ENCODE assay signal across 1 cellular context in the genomic region with DNA sequence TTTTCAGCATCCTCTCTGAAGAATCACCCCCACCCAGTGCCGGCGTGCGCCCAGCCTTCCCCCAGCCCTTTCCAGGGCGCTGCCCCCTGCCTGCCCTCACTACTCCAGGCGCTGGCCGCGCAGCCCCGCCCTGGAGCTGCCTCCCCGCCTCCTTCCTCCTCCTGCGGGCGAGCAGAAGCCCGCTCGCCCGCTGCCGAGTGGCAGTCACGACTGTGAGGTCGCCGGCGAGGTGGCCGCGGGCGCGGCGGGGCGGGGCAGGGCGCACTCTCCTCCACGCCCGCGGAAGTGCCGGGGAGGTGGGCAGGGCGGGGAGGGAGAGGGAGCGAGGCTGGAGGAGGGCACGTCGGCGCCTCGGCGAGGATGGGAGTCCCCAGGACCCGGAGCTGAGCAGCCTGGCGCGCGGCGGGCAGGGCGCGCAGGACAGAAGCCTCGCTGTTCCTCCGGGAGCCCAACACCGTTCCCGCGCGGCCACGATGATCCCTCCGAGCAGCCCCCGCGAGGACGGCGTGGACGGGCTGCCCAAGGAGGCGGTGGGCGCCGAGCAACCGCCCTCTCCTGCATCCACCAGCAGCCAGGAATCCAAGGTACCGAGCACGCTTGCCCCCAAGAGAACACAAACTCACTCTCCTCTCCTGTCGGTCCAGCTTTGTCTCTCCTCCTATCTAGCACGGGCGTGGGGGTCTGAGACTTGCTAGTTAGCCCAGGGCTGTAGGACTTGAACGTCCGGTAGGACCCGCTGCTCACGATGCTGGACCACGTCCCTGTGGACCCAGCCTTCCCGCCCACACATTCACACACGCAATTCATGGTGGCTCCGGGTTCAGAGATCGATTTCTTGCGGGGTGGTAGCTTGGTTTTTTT.
TF ChIP-seq lines count a peak whose summit lies in the region.

A gene with protein sequence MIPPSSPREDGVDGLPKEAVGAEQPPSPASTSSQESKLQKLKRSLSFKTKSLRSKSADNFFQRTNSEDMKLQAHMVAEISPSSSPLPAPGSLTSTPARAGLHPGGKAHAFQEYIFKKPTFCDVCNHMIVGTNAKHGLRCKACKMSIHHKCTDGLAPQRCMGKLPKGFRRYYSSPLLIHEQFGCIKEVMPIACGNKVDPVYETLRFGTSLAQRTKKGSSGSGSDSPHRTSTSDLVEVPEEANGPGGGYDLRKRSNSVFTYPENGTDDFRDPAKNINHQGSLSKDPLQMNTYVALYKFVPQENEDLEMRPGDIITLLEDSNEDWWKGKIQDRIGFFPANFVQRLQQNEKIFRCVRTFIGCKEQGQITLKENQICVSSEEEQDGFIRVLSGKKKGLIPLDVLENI (plus strand): TSS at position 334 of the 861 bp plus-strand sequence. CDS start 140 bp downstream, at position 474.

TF ChIP-seq in H1, 55 proteins besides CTCF, POLR2A, EP300 and RAD21 (continued from another document):
- TF ChIP-seq, protein P1, sequence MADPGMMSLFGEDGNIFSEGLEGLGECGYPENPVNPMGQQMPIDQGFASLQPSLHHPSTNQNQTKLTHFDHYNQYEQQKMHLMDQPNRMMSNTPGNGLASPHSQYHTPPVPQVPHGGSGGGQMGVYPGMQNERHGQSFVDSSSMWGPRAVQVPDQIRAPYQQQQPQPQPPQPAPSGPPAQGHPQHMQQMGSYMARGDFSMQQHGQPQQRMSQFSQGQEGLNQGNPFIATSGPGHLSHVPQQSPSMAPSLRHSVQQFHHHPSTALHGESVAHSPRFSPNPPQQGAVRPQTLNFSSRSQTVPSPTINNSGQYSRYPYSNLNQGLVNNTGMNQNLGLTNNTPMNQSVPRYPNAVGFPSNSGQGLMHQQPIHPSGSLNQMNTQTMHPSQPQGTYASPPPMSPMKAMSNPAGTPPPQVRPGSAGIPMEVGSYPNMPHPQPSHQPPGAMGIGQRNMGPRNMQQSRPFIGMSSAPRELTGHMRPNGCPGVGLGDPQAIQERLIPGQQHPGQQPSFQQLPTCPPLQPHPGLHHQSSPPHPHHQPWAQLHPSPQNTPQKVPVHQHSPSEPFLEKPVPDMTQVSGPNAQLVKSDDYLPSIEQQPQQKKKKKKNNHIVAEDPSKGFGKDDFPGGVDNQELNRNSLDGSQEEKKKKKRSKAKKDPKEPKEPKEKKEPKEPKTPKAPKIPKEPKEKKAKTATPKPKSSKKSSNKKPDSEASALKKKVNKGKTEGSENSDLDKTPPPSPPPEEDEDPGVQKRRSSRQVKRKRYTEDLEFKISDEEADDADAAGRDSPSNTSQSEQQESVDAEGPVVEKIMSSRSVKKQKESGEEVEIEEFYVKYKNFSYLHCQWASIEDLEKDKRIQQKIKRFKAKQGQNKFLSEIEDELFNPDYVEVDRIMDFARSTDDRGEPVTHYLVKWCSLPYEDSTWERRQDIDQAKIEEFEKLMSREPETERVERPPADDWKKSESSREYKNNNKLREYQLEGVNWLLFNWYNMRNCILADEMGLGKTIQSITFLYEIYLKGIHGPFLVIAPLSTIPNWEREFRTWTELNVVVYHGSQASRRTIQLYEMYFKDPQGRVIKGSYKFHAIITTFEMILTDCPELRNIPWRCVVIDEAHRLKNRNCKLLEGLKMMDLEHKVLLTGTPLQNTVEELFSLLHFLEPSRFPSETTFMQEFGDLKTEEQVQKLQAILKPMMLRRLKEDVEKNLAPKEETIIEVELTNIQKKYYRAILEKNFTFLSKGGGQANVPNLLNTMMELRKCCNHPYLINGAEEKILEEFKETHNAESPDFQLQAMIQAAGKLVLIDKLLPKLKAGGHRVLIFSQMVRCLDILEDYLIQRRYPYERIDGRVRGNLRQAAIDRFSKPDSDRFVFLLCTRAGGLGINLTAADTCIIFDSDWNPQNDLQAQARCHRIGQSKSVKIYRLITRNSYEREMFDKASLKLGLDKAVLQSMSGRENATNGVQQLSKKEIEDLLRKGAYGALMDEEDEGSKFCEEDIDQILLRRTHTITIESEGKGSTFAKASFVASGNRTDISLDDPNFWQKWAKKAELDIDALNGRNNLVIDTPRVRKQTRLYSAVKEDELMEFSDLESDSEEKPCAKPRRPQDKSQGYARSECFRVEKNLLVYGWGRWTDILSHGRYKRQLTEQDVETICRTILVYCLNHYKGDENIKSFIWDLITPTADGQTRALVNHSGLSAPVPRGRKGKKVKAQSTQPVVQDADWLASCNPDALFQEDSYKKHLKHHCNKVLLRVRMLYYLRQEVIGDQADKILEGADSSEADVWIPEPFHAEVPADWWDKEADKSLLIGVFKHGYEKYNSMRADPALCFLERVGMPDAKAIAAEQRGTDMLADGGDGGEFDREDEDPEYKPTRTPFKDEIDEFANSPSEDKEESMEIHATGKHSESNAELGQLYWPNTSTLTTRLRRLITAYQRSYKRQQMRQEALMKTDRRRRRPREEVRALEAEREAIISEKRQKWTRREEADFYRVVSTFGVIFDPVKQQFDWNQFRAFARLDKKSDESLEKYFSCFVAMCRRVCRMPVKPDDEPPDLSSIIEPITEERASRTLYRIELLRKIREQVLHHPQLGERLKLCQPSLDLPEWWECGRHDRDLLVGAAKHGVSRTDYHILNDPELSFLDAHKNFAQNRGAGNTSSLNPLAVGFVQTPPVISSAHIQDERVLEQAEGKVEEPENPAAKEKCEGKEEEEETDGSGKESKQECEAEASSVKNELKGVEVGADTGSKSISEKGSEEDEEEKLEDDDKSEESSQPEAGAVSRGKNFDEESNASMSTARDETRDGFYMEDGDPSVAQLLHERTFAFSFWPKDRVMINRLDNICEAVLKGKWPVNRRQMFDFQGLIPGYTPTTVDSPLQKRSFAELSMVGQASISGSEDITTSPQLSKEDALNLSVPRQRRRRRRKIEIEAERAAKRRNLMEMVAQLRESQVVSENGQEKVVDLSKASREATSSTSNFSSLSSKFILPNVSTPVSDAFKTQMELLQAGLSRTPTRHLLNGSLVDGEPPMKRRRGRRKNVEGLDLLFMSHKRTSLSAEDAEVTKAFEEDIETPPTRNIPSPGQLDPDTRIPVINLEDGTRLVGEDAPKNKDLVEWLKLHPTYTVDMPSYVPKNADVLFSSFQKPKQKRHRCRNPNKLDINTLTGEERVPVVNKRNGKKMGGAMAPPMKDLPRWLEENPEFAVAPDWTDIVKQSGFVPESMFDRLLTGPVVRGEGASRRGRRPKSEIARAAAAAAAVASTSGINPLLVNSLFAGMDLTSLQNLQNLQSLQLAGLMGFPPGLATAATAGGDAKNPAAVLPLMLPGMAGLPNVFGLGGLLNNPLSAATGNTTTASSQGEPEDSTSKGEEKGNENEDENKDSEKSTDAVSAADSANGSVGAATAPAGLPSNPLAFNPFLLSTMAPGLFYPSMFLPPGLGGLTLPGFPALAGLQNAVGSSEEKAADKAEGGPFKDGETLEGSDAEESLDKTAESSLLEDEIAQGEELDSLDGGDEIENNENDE (IDR thresholded peaks at IDR 0.05; ENCODE audit: insufficient replicate concordance, low read length), result no peak
- TF ChIP-seq BCL11A (IDR thresholded peaks at IDR 0.05; ENCODE audit: low read depth in 2 of 2, low read length in 2 of 2) (no peak), JUN (IDR thresholded peaks at IDR 0.05; ENCODE audit: low read depth, low read length) (no peak), MAFK (IDR thresholded peaks at IDR 0.05; ENCODE audit: low read depth, low read length) (no peak), SAP30 (IDR thresholded peaks at IDR 0.05; ENCODE audit: insufficient read depth, insufficient replicate concordance, low read length) (no peak), EGR1 (IDR thresholded peaks at IDR 0.05; ENCODE audit: borderline replicate concordance, low read depth, low read length) (no peak), CBX8 (IDR thresholded peaks at IDR 0.05; ENCODE audit: borderline replicate concordance, low read depth, low read length) (no peak), RNF2 (IDR thresholded peaks at IDR 0.05; ENCODE audit: borderline replicate concordance, low read depth, low read length, missing control alignments, poor library complexity, severe bottlenecking) (no peak), CEBPB (IDR thresholded peaks at IDR 0.05; ENCODE audit: low read depth, low read length) (no peak), SUZ12 (IDR thresholded peaks at IDR 0.05; ENCODE audit: low read length) (no peak), CREB1 (IDR thresholded peaks at IDR 0.05) (no peak), RFX5 (IDR thresholded peaks at IDR 0.05; ENCODE audit: borderline replicate concordance, low read depth, low read length) (no peak), NRF1 (IDR thresholded peaks at IDR 0.05; ENCODE audit: low read depth, low read length) (no peak), SP2 (IDR thresholded peaks at IDR 0.05; ENCODE audit: low read length) (no peak), TBP (IDR thresholded peaks at IDR 0.05; ENCODE audit: low read depth, low read length) (peak; percentile 11; the same call in 1 of the 2 replicates), KDM4A (IDR thresholded peaks at IDR 0.05; ENCODE audit: low read depth, low read length, severe bottlenecking) (peak; percentile 94), JUND (IDR thresholded peaks at IDR 0.05; ENCODE audit: low read length) (no peak), TAF7 (optimal IDR thresholded peaks at IDR 0.05; ENCODE audit: borderline replicate concordance, low read depth, low read length) (peak; percentile 31), CBX5 (IDR thresholded peaks at IDR 0.05; ENCODE audit: low read depth, low read length) (no peak), SIN3A (conservative IDR thresholded peaks at IDR 0.05 in 1 of 2, IDR thresholded peaks at IDR 0.05 in 1 of 2; ENCODE audit: low read depth in 1 of 2, low read length in 2 of 2) (peak in 1 of 2 experiments; percentile 18; a peak in 1 of 4 replicates), KDM1A (IDR thresholded peaks at IDR 0.05; ENCODE audit: borderline replicate concordance, low read length) (0 out of 2 replicates have a peak, but pooled peaks have one; percentile 10), CHD1 (IDR thresholded peaks at IDR 0.05; ENCODE audit: low read depth, low read length) (no peak), SIRT6 (IDR thresholded peaks at IDR 0.05; ENCODE audit: low read length) (no peak), CTBP2 (IDR thresholded peaks at IDR 0.05; ENCODE audit: borderline replicate concordance, insufficient read depth, insufficient read length, low read length) (no peak), RBBP5 (IDR thresholded peaks at IDR 0.05; ENCODE audit: borderline replicate concordance, low read depth, low read length) (peak; percentile 90; the same call in 1 of the 2 replicates), SRF (IDR thresholded peaks at IDR 0.05; ENCODE audit: low read depth, low read length) (no peak), GTF2F1 (IDR thresholded peaks at IDR 0.05; ENCODE audit: borderline replicate concordance, low read depth, low read length) (no peak), BACH1 (IDR thresholded peaks at IDR 0.05; ENCODE audit: low read length) (no peak), CHD2 (IDR thresholded peaks at IDR 0.05; ENCODE audit: low read length) (no peak), TEAD4 (IDR thresholded peaks at IDR 0.05; ENCODE audit: low read depth, low read length) (no peak), SP1 (IDR thresholded peaks at IDR 0.05; ENCODE audit: low read depth, low read length) (no peak), TAF1 (IDR thresholded peaks at IDR 0.05; ENCODE audit: low read depth, low read length) (peak; percentile 75), POU5F1 (IDR thresholded peaks at IDR 0.05; ENCODE audit: low read depth, low read length) (no peak), YY1 (IDR thresholded peaks at IDR 0.05; ENCODE audit: low read depth, low read length) (no peak), FOSL1 (IDR thresholded peaks at IDR 0.05; ENCODE audit: insufficient read depth, low read depth, low read length) (no peak), NANOG (IDR thresholded peaks at IDR 0.05; ENCODE audit: insufficient read depth, low read depth, low read length, poor library complexity, severe bottlenecking) (no peak), HDAC2 (IDR thresholded peaks at IDR 0.05; ENCODE audit: borderline replicate concordance in 1 of 2, low read depth in 2 of 2, low read length in 2 of 2) (peak in 1 of 2 experiments; percentile 32; a peak in 1 of 4 replicates), GABPA (IDR thresholded peaks at IDR 0.05; ENCODE audit: borderline replicate concordance, insufficient read depth, low read length) (no peak)
- TF ChIP-seq, protein P2, sequence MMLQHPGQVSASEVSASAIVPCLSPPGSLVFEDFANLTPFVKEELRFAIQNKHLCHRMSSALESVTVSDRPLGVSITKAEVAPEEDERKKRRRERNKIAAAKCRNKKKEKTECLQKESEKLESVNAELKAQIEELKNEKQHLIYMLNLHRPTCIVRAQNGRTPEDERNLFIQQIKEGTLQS (IDR thresholded peaks at IDR 0.05; ENCODE audit: insufficient read depth, low read depth, low read length), result no peak
- TF ChIP-seq, protein P3, sequence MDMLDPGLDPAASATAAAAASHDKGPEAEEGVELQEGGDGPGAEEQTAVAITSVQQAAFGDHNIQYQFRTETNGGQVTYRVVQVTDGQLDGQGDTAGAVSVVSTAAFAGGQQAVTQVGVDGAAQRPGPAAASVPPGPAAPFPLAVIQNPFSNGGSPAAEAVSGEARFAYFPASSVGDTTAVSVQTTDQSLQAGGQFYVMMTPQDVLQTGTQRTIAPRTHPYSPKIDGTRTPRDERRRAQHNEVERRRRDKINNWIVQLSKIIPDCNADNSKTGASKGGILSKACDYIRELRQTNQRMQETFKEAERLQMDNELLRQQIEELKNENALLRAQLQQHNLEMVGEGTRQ (IDR thresholded peaks at IDR 0.05; ENCODE audit: low read length), result no peak
- TF ChIP-seq, protein P4, sequence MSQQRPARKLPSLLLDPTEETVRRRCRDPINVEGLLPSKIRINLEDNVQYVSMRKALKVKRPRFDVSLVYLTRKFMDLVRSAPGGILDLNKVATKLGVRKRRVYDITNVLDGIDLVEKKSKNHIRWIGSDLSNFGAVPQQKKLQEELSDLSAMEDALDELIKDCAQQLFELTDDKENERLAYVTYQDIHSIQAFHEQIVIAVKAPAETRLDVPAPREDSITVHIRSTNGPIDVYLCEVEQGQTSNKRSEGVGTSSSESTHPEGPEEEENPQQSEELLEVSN (IDR thresholded peaks at IDR 0.05), result peak; percentile 65; the same call in 1 of the 2 replicates
- TF ChIP-seq, protein P5, sequence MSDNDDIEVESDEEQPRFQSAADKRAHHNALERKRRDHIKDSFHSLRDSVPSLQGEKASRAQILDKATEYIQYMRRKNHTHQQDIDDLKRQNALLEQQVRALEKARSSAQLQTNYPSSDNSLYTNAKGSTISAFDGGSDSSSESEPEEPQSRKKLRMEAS (IDR thresholded peaks at IDR 0.05), result peak; percentile 17; the same call in 1 of the 2 replicates
TF ChIP-seq in H1: peak in this region for 11.
